Comparison of ENCODE assay signal across 1 cellular context in the genomic region with DNA sequence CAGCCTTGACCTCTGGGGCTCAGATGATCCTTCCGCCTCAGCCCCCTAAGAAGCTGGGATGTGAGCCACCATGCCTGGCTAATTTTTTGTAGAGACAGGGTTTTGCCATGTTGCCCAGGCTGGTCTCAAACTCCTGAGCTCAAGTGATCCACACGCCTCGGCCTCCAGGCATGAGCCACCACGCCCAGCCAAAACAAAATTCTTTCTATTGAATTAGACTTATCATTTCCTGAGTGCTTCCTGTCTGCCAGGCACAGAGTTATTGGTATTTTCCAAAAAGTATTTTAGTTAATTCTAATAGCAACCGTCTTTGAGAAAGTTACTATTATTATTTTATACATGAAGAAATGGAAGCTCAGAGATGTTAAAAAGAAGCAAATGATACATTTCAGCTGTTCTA.
TF ChIP-seq lines count a peak whose summit lies in the region.

No MANE protein-coding gene starts in this region.

TF ChIP-seq in K562, 482 proteins besides CTCF, POLR2A, EP300 and RAD21 (continued from another document):
- TF ChIP-seq, protein P1, sequence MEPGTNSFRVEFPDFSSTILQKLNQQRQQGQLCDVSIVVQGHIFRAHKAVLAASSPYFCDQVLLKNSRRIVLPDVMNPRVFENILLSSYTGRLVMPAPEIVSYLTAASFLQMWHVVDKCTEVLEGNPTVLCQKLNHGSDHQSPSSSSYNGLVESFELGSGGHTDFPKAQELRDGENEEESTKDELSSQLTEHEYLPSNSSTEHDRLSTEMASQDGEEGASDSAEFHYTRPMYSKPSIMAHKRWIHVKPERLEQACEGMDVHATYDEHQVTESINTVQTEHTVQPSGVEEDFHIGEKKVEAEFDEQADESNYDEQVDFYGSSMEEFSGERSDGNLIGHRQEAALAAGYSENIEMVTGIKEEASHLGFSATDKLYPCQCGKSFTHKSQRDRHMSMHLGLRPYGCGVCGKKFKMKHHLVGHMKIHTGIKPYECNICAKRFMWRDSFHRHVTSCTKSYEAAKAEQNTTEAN (CRISPR knock-in tag; IDR thresholded peaks at IDR 0.05), result no peak
- TF ChIP-seq ZFX (CRISPR knock-in tag; IDR thresholded peaks at IDR 0.05) (0 out of 2 replicates have a peak, but pooled peaks have one; percentile 21), MAZ (CRISPR knock-in tag; conservative IDR thresholded peaks at IDR 0.05 in 1 of 2, IDR thresholded peaks at IDR 0.05 in 1 of 2) (no peak), NUFIP1 (IDR thresholded peaks at IDR 0.05; ENCODE audit: partially characterized antibody) (no peak), FOXA1 (IDR thresholded peaks at IDR 0.05; ENCODE audit: borderline replicate concordance) (no peak), BHLHE40 (IDR thresholded peaks at IDR 0.05; ENCODE audit: low read length) (no peak), NR2F6 (CRISPR knock-in tag; IDR thresholded peaks at IDR 0.05) (no peak), SMARCC2 (IDR thresholded peaks at IDR 0.05; ENCODE audit: low read depth) (0 out of 2 replicates have a peak, but pooled peaks have one; percentile 1), POU5F1 (IDR thresholded peaks at IDR 0.05; ENCODE audit: borderline replicate concordance, low read depth, low read length, partially characterized antibody) (no peak), PHB (CRISPR knock-in tag; IDR thresholded peaks at IDR 0.05) (no peak), MTA3 (IDR thresholded peaks at IDR 0.05; ENCODE audit: borderline replicate concordance) (0 out of 2 replicates have a peak, but pooled peaks have one; percentile 39), ZNF41 (CRISPR knock-in tag; conservative IDR thresholded peaks at IDR 0.05) (no peak), POLR2G (IDR thresholded peaks at IDR 0.05; ENCODE audit: low read depth, low read length) (no peak), KAT8 (IDR thresholded peaks at IDR 0.05; ENCODE audit: low read depth) (no peak), NR2C1 (IDR thresholded peaks at IDR 0.05) (no peak), NR2C1 (tag; IDR thresholded peaks at IDR 0.05) (0 out of 2 replicates have a peak, but pooled peaks have one; percentile 8), ZNF140 (CRISPR knock-in tag; IDR thresholded peaks at IDR 0.05) (no peak), ZNF785 (CRISPR knock-in tag; IDR thresholded peaks at IDR 0.05) (no peak), DPF2 (IDR thresholded peaks at IDR 0.05) (no peak), MEF2A (IDR thresholded peaks at IDR 0.05; ENCODE audit: control insufficient read depth, low read depth, low read length) (no peak), GTF2F1 (IDR thresholded peaks at IDR 0.05; ENCODE audit: low read depth, low read length) (no peak), TFAM (CRISPR knock-in tag; conservative IDR thresholded peaks at IDR 0.05) (no peak), SRSF3 (IDR thresholded peaks at IDR 0.05; ENCODE audit: insufficient read depth, low read length) (no peak), NFYB (IDR thresholded peaks at IDR 0.05; ENCODE audit: extremely low read depth, insufficient read length) (no peak)
- TF ChIP-seq, protein P2, sequence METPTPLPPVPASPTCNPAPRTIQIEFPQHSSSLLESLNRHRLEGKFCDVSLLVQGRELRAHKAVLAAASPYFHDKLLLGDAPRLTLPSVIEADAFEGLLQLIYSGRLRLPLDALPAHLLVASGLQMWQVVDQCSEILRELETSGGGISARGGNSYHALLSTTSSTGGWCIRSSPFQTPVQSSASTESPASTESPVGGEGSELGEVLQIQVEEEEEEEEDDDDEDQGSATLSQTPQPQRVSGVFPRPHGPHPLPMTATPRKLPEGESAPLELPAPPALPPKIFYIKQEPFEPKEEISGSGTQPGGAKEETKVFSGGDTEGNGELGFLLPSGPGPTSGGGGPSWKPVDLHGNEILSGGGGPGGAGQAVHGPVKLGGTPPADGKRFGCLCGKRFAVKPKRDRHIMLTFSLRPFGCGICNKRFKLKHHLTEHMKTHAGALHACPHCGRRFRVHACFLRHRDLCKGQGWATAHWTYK (CRISPR knock-in tag; IDR thresholded peaks at IDR 0.05), result no peak
- TF ChIP-seq, protein P3, sequence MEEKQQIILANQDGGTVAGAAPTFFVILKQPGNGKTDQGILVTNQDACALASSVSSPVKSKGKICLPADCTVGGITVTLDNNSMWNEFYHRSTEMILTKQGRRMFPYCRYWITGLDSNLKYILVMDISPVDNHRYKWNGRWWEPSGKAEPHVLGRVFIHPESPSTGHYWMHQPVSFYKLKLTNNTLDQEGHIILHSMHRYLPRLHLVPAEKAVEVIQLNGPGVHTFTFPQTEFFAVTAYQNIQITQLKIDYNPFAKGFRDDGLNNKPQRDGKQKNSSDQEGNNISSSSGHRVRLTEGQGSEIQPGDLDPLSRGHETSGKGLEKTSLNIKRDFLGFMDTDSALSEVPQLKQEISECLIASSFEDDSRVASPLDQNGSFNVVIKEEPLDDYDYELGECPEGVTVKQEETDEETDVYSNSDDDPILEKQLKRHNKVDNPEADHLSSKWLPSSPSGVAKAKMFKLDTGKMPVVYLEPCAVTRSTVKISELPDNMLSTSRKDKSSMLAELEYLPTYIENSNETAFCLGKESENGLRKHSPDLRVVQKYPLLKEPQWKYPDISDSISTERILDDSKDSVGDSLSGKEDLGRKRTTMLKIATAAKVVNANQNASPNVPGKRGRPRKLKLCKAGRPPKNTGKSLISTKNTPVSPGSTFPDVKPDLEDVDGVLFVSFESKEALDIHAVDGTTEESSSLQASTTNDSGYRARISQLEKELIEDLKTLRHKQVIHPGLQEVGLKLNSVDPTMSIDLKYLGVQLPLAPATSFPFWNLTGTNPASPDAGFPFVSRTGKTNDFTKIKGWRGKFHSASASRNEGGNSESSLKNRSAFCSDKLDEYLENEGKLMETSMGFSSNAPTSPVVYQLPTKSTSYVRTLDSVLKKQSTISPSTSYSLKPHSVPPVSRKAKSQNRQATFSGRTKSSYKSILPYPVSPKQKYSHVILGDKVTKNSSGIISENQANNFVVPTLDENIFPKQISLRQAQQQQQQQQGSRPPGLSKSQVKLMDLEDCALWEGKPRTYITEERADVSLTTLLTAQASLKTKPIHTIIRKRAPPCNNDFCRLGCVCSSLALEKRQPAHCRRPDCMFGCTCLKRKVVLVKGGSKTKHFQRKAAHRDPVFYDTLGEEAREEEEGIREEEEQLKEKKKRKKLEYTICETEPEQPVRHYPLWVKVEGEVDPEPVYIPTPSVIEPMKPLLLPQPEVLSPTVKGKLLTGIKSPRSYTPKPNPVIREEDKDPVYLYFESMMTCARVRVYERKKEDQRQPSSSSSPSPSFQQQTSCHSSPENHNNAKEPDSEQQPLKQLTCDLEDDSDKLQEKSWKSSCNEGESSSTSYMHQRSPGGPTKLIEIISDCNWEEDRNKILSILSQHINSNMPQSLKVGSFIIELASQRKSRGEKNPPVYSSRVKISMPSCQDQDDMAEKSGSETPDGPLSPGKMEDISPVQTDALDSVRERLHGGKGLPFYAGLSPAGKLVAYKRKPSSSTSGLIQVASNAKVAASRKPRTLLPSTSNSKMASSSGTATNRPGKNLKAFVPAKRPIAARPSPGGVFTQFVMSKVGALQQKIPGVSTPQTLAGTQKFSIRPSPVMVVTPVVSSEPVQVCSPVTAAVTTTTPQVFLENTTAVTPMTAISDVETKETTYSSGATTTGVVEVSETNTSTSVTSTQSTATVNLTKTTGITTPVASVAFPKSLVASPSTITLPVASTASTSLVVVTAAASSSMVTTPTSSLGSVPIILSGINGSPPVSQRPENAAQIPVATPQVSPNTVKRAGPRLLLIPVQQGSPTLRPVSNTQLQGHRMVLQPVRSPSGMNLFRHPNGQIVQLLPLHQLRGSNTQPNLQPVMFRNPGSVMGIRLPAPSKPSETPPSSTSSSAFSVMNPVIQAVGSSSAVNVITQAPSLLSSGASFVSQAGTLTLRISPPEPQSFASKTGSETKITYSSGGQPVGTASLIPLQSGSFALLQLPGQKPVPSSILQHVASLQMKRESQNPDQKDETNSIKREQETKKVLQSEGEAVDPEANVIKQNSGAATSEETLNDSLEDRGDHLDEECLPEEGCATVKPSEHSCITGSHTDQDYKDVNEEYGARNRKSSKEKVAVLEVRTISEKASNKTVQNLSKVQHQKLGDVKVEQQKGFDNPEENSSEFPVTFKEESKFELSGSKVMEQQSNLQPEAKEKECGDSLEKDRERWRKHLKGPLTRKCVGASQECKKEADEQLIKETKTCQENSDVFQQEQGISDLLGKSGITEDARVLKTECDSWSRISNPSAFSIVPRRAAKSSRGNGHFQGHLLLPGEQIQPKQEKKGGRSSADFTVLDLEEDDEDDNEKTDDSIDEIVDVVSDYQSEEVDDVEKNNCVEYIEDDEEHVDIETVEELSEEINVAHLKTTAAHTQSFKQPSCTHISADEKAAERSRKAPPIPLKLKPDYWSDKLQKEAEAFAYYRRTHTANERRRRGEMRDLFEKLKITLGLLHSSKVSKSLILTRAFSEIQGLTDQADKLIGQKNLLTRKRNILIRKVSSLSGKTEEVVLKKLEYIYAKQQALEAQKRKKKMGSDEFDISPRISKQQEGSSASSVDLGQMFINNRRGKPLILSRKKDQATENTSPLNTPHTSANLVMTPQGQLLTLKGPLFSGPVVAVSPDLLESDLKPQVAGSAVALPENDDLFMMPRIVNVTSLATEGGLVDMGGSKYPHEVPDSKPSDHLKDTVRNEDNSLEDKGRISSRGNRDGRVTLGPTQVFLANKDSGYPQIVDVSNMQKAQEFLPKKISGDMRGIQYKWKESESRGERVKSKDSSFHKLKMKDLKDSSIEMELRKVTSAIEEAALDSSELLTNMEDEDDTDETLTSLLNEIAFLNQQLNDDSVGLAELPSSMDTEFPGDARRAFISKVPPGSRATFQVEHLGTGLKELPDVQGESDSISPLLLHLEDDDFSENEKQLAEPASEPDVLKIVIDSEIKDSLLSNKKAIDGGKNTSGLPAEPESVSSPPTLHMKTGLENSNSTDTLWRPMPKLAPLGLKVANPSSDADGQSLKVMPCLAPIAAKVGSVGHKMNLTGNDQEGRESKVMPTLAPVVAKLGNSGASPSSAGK (IDR thresholded peaks at IDR 0.05), result peak; percentile 34; the same call in 1 of the 2 replicates
- TF ChIP-seq, protein P4, sequence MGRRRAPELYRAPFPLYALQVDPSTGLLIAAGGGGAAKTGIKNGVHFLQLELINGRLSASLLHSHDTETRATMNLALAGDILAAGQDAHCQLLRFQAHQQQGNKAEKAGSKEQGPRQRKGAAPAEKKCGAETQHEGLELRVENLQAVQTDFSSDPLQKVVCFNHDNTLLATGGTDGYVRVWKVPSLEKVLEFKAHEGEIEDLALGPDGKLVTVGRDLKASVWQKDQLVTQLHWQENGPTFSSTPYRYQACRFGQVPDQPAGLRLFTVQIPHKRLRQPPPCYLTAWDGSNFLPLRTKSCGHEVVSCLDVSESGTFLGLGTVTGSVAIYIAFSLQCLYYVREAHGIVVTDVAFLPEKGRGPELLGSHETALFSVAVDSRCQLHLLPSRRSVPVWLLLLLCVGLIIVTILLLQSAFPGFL (CRISPR knock-in tag; IDR thresholded peaks at IDR 0.05), result no peak
- TF ChIP-seq, protein P5, sequence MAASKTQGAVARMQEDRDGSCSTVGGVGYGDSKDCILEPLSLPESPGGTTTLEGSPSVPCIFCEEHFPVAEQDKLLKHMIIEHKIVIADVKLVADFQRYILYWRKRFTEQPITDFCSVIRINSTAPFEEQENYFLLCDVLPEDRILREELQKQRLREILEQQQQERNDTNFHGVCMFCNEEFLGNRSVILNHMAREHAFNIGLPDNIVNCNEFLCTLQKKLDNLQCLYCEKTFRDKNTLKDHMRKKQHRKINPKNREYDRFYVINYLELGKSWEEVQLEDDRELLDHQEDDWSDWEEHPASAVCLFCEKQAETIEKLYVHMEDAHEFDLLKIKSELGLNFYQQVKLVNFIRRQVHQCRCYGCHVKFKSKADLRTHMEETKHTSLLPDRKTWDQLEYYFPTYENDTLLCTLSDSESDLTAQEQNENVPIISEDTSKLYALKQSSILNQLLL (CRISPR knock-in tag; IDR thresholded peaks at IDR 0.05; ENCODE audit: borderline replicate concordance), result no peak
- TF ChIP-seq, protein P6, sequence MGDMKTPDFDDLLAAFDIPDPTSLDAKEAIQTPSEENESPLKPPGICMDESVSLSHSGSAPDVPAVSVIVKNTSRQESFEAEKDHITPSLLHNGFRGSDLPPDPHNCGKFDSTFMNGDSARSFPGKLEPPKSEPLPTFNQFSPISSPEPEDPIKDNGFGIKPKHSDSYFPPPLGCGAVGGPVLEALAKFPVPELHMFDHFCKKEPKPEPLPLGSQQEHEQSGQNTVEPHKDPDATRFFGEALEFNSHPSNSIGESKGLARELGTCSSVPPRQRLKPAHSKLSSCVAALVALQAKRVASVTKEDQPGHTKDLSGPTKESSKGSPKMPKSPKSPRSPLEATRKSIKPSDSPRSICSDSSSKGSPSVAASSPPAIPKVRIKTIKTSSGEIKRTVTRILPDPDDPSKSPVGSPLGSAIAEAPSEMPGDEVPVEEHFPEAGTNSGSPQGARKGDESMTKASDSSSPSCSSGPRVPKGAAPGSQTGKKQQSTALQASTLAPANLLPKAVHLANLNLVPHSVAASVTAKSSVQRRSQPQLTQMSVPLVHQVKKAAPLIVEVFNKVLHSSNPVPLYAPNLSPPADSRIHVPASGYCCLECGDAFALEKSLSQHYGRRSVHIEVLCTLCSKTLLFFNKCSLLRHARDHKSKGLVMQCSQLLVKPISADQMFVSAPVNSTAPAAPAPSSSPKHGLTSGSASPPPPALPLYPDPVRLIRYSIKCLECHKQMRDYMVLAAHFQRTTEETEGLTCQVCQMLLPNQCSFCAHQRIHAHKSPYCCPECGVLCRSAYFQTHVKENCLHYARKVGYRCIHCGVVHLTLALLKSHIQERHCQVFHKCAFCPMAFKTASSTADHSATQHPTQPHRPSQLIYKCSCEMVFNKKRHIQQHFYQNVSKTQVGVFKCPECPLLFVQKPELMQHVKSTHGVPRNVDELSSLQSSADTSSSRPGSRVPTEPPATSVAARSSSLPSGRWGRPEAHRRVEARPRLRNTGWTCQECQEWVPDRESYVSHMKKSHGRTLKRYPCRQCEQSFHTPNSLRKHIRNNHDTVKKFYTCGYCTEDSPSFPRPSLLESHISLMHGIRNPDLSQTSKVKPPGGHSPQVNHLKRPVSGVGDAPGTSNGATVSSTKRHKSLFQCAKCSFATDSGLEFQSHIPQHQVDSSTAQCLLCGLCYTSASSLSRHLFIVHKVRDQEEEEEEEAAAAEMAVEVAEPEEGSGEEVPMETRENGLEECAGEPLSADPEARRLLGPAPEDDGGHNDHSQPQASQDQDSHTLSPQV (IDR thresholded peaks at IDR 0.05), result peak; percentile 61; the same call in 1 of the 2 replicates
- TF ChIP-seq, protein P7, sequence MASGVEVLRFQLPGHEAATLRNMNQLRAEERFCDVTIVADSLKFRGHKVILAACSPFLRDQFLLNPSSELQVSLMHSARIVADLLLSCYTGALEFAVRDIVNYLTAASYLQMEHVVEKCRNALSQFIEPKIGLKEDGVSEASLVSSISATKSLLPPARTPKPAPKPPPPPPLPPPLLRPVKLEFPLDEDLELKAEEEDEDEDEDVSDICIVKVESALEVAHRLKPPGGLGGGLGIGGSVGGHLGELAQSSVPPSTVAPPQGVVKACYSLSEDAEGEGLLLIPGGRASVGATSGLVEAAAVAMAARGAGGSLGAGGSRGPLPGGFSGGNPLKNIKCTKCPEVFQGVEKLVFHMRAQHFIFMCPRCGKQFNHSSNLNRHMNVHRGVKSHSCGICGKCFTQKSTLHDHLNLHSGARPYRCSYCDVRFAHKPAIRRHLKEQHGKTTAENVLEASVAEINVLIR (CRISPR knock-in tag; IDR thresholded peaks at IDR 0.05), result no peak
